Comparison of ENCODE assay signal across 1 cellular context in the genomic region with DNA sequence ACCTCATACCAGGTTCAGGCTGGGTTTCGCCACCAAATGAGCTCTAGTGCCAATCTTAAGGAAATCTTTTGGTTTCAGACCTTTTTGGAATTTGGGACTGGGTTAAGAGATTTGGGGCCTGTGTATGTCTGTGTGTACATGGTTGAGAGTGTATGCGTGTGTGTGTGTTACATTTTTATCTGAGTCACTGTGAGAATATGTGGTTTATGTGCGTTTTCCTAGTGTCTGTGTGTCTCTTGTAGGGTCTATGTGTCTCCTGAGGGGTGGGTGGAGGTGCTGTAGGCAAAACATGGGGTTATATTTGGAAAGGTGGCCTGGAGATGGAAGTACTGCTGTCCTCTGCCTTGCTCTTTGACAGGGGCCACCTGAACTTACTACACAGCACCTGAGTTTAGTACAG.
TF ChIP-seq lines count a peak whose summit lies in the region.

No MANE protein-coding gene starts in this region.

TF ChIP-seq in HepG2, 621 proteins besides CTCF, POLR2A, EP300 and RAD21:
- no peak for TF ChIP-seq PAF1 (CRISPR knock-in tag; IDR thresholded peaks at IDR 0.05)
- TF ChIP-seq ZNF3 (CRISPR knock-in tag; IDR thresholded peaks at IDR 0.05) = no peak
- TF ChIP-seq ZNF7 (CRISPR knock-in tag; IDR thresholded peaks at IDR 0.05) = no peak
- no peak for TF ChIP-seq SRY (CRISPR knock-in tag; IDR thresholded peaks at IDR 0.05)
- TF ChIP-seq, protein P1, sequence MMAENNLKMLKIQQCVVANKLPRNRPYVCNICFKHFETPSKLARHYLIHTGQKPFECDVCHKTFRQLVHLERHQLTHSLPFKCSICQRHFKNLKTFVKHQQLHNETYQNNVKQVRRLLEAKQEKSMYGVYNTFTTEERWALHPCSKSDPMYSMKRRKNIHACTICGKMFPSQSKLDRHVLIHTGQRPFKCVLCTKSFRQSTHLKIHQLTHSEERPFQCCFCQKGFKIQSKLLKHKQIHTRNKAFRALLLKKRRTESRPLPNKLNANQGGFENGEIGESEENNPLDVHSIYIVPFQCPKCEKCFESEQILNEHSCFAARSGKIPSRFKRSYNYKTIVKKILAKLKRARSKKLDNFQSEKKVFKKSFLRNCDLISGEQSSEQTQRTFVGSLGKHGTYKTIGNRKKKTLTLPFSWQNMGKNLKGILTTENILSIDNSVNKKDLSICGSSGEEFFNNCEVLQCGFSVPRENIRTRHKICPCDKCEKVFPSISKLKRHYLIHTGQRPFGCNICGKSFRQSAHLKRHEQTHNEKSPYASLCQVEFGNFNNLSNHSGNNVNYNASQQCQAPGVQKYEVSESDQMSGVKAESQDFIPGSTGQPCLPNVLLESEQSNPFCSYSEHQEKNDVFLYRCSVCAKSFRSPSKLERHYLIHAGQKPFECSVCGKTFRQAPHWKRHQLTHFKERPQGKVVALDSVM (CRISPR knock-in tag; IDR thresholded peaks at IDR 0.05) = no peak
- no peak for TF ChIP-seq ZSCAN20 (CRISPR knock-in tag; IDR thresholded peaks at IDR 0.05; ENCODE audit: borderline replicate concordance)
- no peak for TF ChIP-seq ZNF670 (CRISPR knock-in tag; IDR thresholded peaks at IDR 0.05; ENCODE audit: borderline replicate concordance)
- TF ChIP-seq, protein P2, sequence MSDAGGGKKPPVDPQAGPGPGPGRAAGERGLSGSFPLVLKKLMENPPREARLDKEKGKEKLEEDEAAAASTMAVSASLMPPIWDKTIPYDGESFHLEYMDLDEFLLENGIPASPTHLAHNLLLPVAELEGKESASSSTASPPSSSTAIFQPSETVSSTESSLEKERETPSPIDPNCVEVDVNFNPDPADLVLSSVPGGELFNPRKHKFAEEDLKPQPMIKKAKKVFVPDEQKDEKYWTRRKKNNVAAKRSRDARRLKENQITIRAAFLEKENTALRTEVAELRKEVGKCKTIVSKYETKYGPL (CRISPR knock-in tag; IDR thresholded peaks at IDR 0.05) = no peak
- TF ChIP-seq, protein P3, sequence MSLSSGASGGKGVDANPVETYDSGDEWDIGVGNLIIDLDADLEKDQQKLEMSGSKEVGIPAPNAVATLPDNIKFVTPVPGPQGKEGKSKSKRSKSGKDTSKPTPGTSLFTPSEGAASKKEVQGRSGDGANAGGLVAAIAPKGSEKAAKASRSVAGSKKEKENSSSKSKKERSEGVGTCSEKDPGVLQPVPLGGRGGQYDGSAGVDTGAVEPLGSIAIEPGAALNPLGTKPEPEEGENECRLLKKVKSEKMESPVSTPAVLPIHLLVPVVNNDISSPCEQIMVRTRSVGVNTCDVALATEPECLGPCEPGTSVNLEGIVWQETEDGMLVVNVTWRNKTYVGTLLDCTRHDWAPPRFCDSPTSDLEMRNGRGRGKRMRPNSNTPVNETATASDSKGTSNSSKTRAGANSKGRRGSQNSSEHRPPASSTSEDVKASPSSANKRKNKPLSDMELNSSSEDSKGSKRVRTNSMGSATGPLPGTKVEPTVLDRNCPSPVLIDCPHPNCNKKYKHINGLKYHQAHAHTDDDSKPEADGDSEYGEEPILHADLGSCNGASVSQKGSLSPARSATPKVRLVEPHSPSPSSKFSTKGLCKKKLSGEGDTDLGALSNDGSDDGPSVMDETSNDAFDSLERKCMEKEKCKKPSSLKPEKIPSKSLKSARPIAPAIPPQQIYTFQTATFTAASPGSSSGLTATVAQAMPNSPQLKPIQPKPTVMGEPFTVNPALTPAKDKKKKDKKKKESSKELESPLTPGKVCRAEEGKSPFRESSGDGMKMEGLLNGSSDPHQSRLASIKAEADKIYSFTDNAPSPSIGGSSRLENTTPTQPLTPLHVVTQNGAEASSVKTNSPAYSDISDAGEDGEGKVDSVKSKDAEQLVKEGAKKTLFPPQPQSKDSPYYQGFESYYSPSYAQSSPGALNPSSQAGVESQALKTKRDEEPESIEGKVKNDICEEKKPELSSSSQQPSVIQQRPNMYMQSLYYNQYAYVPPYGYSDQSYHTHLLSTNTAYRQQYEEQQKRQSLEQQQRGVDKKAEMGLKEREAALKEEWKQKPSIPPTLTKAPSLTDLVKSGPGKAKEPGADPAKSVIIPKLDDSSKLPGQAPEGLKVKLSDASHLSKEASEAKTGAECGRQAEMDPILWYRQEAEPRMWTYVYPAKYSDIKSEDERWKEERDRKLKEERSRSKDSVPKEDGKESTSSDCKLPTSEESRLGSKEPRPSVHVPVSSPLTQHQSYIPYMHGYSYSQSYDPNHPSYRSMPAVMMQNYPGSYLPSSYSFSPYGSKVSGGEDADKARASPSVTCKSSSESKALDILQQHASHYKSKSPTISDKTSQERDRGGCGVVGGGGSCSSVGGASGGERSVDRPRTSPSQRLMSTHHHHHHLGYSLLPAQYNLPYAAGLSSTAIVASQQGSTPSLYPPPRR (CRISPR knock-in tag; IDR thresholded peaks at IDR 0.05; ENCODE audit: borderline replicate concordance) = no peak
- no peak for TF ChIP-seq PCBP1 (IDR thresholded peaks at IDR 0.05; ENCODE audit: borderline replicate concordance, low read depth, low read length)
- 0 out of 2 replicates have a peak, but pooled peaks have one; percentile 55 for TF ChIP-seq POLR2AphosphoS2 (IDR thresholded peaks at IDR 0.05; ENCODE audit: low read depth, low read length)
- TF ChIP-seq ZFP82 (CRISPR knock-in tag; IDR thresholded peaks at IDR 0.05; ENCODE audit: borderline replicate concordance) = no peak
- TF ChIP-seq, protein P4, sequence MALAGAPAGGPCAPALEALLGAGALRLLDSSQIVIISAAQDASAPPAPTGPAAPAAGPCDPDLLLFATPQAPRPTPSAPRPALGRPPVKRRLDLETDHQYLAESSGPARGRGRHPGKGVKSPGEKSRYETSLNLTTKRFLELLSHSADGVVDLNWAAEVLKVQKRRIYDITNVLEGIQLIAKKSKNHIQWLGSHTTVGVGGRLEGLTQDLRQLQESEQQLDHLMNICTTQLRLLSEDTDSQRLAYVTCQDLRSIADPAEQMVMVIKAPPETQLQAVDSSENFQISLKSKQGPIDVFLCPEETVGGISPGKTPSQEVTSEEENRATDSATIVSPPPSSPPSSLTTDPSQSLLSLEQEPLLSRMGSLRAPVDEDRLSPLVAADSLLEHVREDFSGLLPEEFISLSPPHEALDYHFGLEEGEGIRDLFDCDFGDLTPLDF (CRISPR knock-in tag; IDR thresholded peaks at IDR 0.05) = no peak
- peak; percentile 47; the same call in 1 of the 2 replicates for TF ChIP-seq RBFOX2 (IDR thresholded peaks at IDR 0.05; ENCODE audit: low read depth, low read length)
- TF ChIP-seq RFX3 (CRISPR knock-in tag; IDR thresholded peaks at IDR 0.05) = no peak
- no peak for TF ChIP-seq MAF1 (CRISPR knock-in tag; IDR thresholded peaks at IDR 0.05; ENCODE audit: borderline replicate concordance)
- peak; percentile 35; the same call in 1 of the 2 replicates for TF ChIP-seq POLR2AphosphoS5 (IDR thresholded peaks at IDR 0.05; ENCODE audit: low read depth, low read length)
- no peak for TF ChIP-seq FOSL2 (CRISPR knock-in tag; IDR thresholded peaks at IDR 0.05)
- TF ChIP-seq, protein P5, sequence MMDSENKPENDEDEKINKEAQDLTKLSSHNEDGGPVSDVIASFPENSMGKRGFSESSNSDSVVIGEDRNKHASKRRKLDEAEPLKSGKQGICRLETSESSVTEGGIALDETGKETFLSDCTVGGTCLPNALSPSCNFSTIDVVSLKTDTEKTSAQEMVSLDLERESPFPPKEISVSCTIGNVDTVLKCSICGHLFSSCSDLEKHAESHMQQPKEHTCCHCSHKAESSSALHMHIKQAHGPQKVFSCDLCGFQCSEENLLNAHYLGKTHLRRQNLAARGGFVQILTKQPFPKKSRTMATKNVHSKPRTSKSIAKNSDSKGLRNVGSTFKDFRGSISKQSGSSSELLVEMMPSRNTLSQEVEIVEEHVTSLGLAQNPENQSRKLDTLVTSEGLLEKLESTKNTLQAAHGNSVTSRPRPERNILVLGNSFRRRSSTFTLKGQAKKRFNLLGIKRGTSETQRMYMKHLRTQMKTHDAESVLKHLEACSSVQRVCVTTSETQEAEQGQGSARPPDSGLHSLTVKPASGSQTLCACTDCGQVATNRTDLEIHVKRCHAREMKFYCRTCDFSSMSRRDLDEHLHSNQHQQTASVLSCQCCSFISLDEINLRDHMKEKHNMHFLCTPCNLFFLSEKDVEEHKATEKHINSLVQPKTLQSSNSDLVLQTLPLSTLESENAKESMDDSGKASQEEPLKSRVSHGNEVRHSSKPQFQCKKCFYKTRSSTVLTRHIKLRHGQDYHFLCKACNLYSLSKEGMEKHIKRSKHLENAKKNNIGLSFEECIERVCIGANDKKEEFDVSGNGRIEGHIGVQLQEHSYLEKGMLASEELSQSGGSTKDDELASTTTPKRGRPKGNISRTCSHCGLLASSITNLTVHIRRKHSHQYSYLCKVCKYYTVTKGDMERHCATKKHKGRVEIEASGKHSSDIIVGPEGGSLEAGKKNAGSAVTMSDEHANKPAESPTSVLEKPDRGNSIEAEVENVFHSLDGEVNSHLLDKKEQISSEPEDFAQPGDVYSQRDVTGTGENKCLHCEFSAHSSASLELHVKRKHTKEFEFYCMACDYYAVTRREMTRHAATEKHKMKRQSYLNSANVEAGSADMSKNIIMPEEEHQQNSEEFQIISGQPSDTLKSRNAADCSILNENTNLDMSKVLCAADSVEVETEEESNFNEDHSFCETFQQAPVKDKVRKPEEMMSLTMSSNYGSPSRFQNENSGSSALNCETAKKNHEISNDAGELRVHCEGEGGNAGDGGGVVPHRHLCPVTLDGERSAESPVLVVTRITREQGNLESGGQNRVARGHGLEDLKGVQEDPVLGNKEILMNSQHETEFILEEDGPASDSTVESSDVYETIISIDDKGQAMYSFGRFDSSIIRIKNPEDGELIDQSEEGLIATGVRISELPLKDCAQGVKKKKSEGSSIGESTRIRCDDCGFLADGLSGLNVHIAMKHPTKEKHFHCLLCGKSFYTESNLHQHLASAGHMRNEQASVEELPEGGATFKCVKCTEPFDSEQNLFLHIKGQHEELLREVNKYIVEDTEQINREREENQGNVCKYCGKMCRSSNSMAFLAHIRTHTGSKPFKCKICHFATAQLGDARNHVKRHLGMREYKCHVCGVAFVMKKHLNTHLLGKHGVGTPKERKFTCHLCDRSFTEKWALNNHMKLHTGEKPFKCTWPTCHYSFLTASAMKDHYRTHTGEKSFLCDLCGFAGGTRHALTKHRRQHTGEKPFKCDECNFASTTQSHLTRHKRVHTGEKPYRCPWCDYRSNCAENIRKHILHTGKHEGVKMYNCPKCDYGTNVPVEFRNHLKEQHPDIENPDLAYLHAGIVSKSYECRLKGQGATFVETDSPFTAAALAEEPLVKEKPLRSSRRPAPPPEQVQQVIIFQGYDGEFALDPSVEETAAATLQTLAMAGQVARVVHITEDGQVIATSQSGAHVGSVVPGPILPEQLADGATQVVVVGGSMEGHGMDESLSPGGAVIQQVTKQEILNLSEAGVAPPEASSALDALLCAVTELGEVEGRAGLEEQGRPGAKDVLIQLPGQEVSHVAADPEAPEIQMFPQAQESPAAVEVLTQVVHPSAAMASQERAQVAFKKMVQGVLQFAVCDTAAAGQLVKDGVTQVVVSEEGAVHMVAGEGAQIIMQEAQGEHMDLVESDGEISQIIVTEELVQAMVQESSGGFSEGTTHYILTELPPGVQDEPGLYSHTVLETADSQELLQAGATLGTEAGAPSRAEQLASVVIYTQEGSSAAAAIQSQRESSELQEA (CRISPR knock-in tag; IDR thresholded peaks at IDR 0.05; ENCODE audit: not compliant biosample characterization) = no peak
- no peak for TF ChIP-seq ZNF530 (CRISPR knock-in tag; IDR thresholded peaks at IDR 0.05; ENCODE audit: low read depth)
- TF ChIP-seq, protein P6, sequence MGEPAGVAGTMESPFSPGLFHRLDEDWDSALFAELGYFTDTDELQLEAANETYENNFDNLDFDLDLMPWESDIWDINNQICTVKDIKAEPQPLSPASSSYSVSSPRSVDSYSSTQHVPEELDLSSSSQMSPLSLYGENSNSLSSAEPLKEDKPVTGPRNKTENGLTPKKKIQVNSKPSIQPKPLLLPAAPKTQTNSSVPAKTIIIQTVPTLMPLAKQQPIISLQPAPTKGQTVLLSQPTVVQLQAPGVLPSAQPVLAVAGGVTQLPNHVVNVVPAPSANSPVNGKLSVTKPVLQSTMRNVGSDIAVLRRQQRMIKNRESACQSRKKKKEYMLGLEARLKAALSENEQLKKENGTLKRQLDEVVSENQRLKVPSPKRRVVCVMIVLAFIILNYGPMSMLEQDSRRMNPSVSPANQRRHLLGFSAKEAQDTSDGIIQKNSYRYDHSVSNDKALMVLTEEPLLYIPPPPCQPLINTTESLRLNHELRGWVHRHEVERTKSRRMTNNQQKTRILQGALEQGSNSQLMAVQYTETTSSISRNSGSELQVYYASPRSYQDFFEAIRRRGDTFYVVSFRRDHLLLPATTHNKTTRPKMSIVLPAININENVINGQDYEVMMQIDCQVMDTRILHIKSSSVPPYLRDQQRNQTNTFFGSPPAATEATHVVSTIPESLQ (CRISPR knock-in tag; conservative IDR thresholded peaks at IDR 0.05) = no peak
TF ChIP-seq in HepG2: peak in this region for 3.
